8 cellular contexts compared by ENCODE assay signal in the genomic region with DNA sequence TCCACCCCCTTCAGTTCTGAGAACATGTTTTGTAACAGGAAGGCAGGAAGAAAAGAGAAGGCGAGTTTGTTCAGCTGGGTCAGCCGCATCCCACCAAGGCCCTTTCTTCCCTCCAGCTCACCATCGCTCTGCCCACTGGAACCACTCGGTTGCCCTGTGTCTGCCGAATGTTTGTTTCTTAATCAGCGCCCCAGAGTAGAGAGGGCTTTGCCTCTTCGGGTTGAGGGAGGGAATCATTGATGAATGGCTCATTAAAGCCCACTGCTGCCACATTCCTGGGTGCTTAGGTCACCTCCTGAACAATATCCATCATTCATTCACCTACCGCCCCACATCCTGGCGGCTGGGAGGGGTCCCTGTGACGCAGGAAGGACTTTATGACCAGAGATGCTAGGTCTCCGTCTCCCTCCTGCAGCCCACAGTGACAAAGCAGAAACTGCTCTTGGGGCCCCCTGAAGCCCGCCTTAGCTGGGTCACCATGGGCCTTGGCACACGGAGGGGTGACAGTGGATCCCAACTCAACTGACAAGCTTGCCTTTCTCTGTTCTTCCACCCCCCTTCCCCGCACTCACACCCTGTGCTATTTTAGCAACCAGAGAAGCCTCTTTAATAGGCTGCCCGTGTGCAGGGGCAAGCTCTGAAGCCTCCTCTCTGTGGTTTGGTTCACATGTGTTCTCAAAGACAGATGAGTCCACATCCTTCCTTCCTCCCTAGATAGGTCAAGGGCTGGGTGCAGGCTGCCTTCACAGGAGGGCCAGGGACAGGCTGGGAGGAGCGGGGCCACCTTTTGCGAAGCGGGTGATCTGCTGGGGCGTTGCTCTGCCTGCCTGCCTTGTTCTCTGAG. TPM values are rescaled to one million over a fixed set of nuclear protein-coding genes. Genes with fewer than 3 reads are reported as not detected.
DNase-seq lines count a peak whose midpoint lies in the region; ATAC-seq, FAIRE-seq and TF ChIP-seq lines count a peak whose summit lies in the region.

No MANE protein-coding gene starts in this region.

- CTCF ChIA-PET in HepG2 (lab: Yijun Ruan, JAX; ENCODE audit: low intra/inter-chr PET ratio, low total read pairs), result no interaction called here

- no peak for FAIRE-seq in HepG2 (lab: Jason Lieb, UNC)

- peak; percentile 97 for DNase-seq in 8988T
- peak; percentile 95 for DNase-seq in SJSA1 (ENCODE audit: low read depth in 1 of 2, low spot score in 2 of 2)
- no peak for DNase-seq in chondrocyte (ENCODE audit: low spot score)
- peak; percentile 81 for DNase-seq in HepG2 (ENCODE audit: low spot score)
- no peak for DNase-seq in thoracic aorta (ENCODE audit: low spot score)
- no peak for DNase-seq in GM19240 (ENCODE audit: insufficient read length, low spot score)

- POLR2A ChIA-PET in HepG2 (lab: Yijun Ruan, JAX), result interaction anchor here (0.7 to 3.0 kb wide), 4 partner anchors 8 to 138 kb away, joined by 3 to 9 read pairs (median 5); a partner anchor contains a TSS

- peak overlapping the region; percentile 10; the same call in 1 of the 2 replicates for H3K4me2 ChIP-seq in HepG2 (ENCODE audit: low read depth, low read length)

- no peaks in the 10 kb centered on the region for H3K27me3 Mint-ChIP-seq in chondrocyte (ENCODE audit: low read depth)

- peaks cover 93% of the 10 kb centered on the region for H3K4me1 Mint-ChIP-seq in chondrocyte (ENCODE audit: low read depth)

- ATAC-seq in GM21447 (IDR thresholded peaks at IDR 0.05; ENCODE audit: unreplicated experiment) (peak; percentile 71), HepG2 (peak; percentile 14; the same call in 2 of the 3 replicates), thoracic aorta (ENCODE audit: insufficient number of reproducible peaks, low FRiP score, low read depth) (no peak), GM18858 (IDR thresholded peaks at IDR 0.05; ENCODE audit: unreplicated experiment) (no peak)

- no peaks in the 10 kb centered on the region for H3K9me3 Mint-ChIP-seq in chondrocyte (ENCODE audit: low read depth)

- peaks cover 95% of the 10 kb centered on the region for H3K79me2 ChIP-seq in HepG2 (ENCODE audit: insufficient read depth, low read length)

- in situ Hi-C loops in HepG2 (cut with HindIII; ENCODE audit: extremely low pct_ligation_motif_present, low pct_unique_long_range_greater_than_20kb), result no loop called here

- no peaks in the 10 kb centered on the region for H3K9me3 ChIP-seq in SJSA1 (replicated peaks)
- no peaks in the 10 kb centered on the region for H3K9me3 ChIP-seq in HepG2 (ENCODE audit: low read length)
- H3K9me3 ChIP-seq in thoracic aorta, result no peaks in the 10 kb centered on the region

- intact Hi-C loops in HepG2 (cut with micrococcal nuclease; ENCODE audit: unreplicated experiment), result no loop called here

- no peak for TF ChIP-seq POLR2A in HepG2 (IDR thresholded peaks at IDR 0.05; ENCODE audit: insufficient read depth in 1 of 2, low read depth in 2 of 2, low read length in 2 of 2)

- peak overlapping the region; percentile 98 for H3K27ac ChIP-seq in SJSA1
- peak overlapping the region; percentile 64 for H3K27ac ChIP-seq in HepG2 (ENCODE audit: extremely low read length, insufficient read depth, low read length)
- peak overlapping the region; percentile 97 to 100 for H3K27ac ChIP-seq in thoracic aorta

- TF ChIP-seq CTCF in chondrocyte (IDR thresholded peaks at IDR 0.05) (no peak), HepG2 (CRISPR knock-in tag; IDR thresholded peaks at IDR 0.05) (no peak), thoracic aorta (IDR thresholded peaks at IDR 0.05) (no peak)

- peak overlapping the region; percentile 25 for H3K4me3 Mint-ChIP-seq in chondrocyte (ENCODE audit: unreplicated experiment)

- H3K9ac ChIP-seq in HepG2 (ENCODE audit: insufficient read depth, low read depth, low read length), result peak overlapping the region; percentile 42; the same call in 1 of the 2 replicates

- peak overlapping the region; percentile 11 for H3K4me3 ChIP-seq in SJSA1
- H3K4me3 ChIP-seq in HepG2 (replicated peaks in 1 of 3; ENCODE audit: insufficient read depth in 1 of 3, low read depth in 2 of 3, low read length in 3 of 3), result no peak overlapping the region
- peak overlapping the region; percentile 52 for H3K4me3 ChIP-seq in thoracic aorta

- peaks cover 19% of the 10 kb centered on the region for H3K36me3 Mint-ChIP-seq in chondrocyte (ENCODE audit: low read depth)

- no TSS peak for BruUV-seq in HepG2 (replicated peaks; lab: Mats Ljungman, UMichigan)

- no peaks in the 10 kb centered on the region for H3K27me3 ChIP-seq in SJSA1 (replicated peaks)
- no peaks in the 10 kb centered on the region for H3K27me3 ChIP-seq in HepG2 (ENCODE audit: control insufficient read depth in 1 of 2, insufficient read depth in 2 of 2, low read length in 2 of 2)
- no peaks in the 10 kb centered on the region for H3K27me3 ChIP-seq in thoracic aorta (replicated peaks; ENCODE audit: insufficient read depth)

- TF ChIP-seq EP300 in HepG2 (IDR thresholded peaks at IDR 0.05; ENCODE audit: low read depth in 2 of 2, low read length in 2 of 2), result no peak
- no peak for TF ChIP-seq EP300 in HepG2 (CRISPR knock-in tag; IDR thresholded peaks at IDR 0.05; ENCODE audit: borderline replicate concordance)

- peak overlapping the region; percentile 96 for H3K27ac Mint-ChIP-seq in chondrocyte (ENCODE audit: unreplicated experiment)

- H3K4me1 ChIP-seq in SJSA1 (replicated peaks) (peaks cover 64% of the 10 kb centered on the region), HepG2 (ENCODE audit: insufficient read depth, low read length) (peaks cover 100% of the 10 kb centered on the region), thoracic aorta (ENCODE audit: control insufficient read depth in 1 of 2, low read depth in 2 of 2) (peaks cover 72 to 96% of the 10 kb centered on the region in 2 donors)

- peaks cover 14% of the 10 kb centered on the region; the same call in 1 of the 2 replicates for H4K20me1 ChIP-seq in HepG2 (ENCODE audit: insufficient read depth, low read length)

- no peak overlapping the region for H2AFZ ChIP-seq in HepG2 (ENCODE audit: low read length)

- peaks cover 80% of the 10 kb centered on the region for H3K36me3 ChIP-seq in SJSA1
- peaks cover 28 to 61% of the 10 kb centered on the region in 2 experiments for H3K36me3 ChIP-seq in HepG2 (replicated peaks in 1 of 2; ENCODE audit: control insufficient read depth in 1 of 2, insufficient read depth in 2 of 2, low read length in 2 of 2)
- peaks cover 4% of the 10 kb centered on the region for H3K36me3 ChIP-seq in thoracic aorta

- no peak for TF ChIP-seq RAD21 in HepG2 (CRISPR knock-in tag; IDR thresholded peaks at IDR 0.05)

- 73% methylated on average over 19 of the region's 19 CpGs for WGBS in HepG2 (ENCODE audit: low lambda C conversion rate)

RNA-seq across cellular contexts. Expression of a gene that starts 46.2 kb away (rescaled TPM):
- total RNA-seq in SJSA1 (2014; rRNA removed; shearing (Covaris generic)), result 193 and 399 TPM in 2 replicates
- 641 to 921 TPM (median 917 TPM) in 3 replicates for total RNA-seq in chondrocyte
- 167 and 192 TPM in 2 replicates for total RNA-seq in HepG2 (2016; rRNA removed; fragmentation: Illumina TruSeq; extraction: Trizol)
- total RNA-seq in HepG2 (2016; cell fraction: cytosol; rRNA removed; fragmentation: Illumina TruSeq; extraction: Trizol; ENCODE audit: low read depth), result 13.8 and 15.0 TPM in 2 replicates
- total RNA-seq in HepG2 (2016; cell fraction: insoluble cytoplasmic fraction; rRNA removed; fragmentation: Illumina TruSeq; extraction: Trizol), result 122 and 176 TPM in 2 replicates
- 28.6 and 34.1 TPM in 2 replicates for total RNA-seq in HepG2 (2016; cell fraction: membrane; rRNA removed; fragmentation: Illumina TruSeq; extraction: Trizol)
- total RNA-seq in HepG2 (2016; cell fraction: nucleus; rRNA removed; fragmentation: Illumina TruSeq; extraction: Trizol), result 148 and 165 TPM in 2 replicates
- 171 and 223 TPM in 2 replicates for polyA plus RNA-seq in HepG2 (2011; rRNA removed)
- polyA plus RNA-seq in HepG2 (2011; cell fraction: cytosol; rRNA removed), result 82.2 and 91.7 TPM in 2 replicates
- polyA plus RNA-seq in HepG2 (2011; cell fraction: nucleus; rRNA removed), result 437 and 620 TPM in 2 replicates
- 222 and 260 TPM in 2 replicates for polyA plus RNA-seq in HepG2 (2012)
- polyA plus RNA-seq in HepG2 (2016; cell fraction: cytosol; fragmentation: Illumina TruSeq; extraction: Trizol; ENCODE audit: low read depth), result 5.8 and 8.5 TPM in 2 replicates
- 192 and 256 TPM in 2 replicates for polyA plus RNA-seq in HepG2 (2016; cell fraction: insoluble cytoplasmic fraction; fragmentation: Illumina TruSeq; extraction: Trizol; ENCODE audit: low read depth)
- polyA plus RNA-seq in HepG2 (2016; cell fraction: membrane; fragmentation: Illumina TruSeq; extraction: Trizol; ENCODE audit: low read depth), result 20.9 and 27.6 TPM in 2 replicates
- 435 and 441 TPM in 2 replicates for polyA plus RNA-seq in HepG2 (2016; cell fraction: nucleus; fragmentation: Illumina TruSeq; extraction: Trizol; ENCODE audit: insufficient read depth, low read depth)
- polyA minus RNA-seq in HepG2 (2011; rRNA and poly(A)+ RNA removed; ENCODE audit: low replicate concordance), result 172 and 192 TPM in 2 replicates
- polyA minus RNA-seq in HepG2 (2011; cell fraction: cytosol; rRNA and poly(A)+ RNA removed), result 86.2 and 95.5 TPM in 2 replicates
- polyA minus RNA-seq in HepG2 (2011; cell fraction: nucleus; rRNA and poly(A)+ RNA removed), result 73.1 and 75.2 TPM in 2 replicates
- total RNA-seq in thoracic aorta, result 1,000 to 10,000 TPM in 1 of 2 donors, 100 to 1,000 TPM in 1; 668 to 1,387 TPM

RNA-seq across cellular contexts. Expression of a gene that starts 50.7 kb away (rescaled TPM):
- not detected in 2 replicates for total RNA-seq in SJSA1 (2014; rRNA removed; shearing (Covaris generic))
- 0.40 to 0.44 TPM (median 0.44 TPM) in 3 replicates for total RNA-seq in chondrocyte
- 0.62 and 1.6 TPM in 2 replicates for total RNA-seq in HepG2 (2016; rRNA removed; fragmentation: Illumina TruSeq; extraction: Trizol)
- 1.0 and 1.2 TPM in 2 replicates for total RNA-seq in HepG2 (2016; cell fraction: cytosol; rRNA removed; fragmentation: Illumina TruSeq; extraction: Trizol; ENCODE audit: low read depth)
- total RNA-seq in HepG2 (2016; cell fraction: insoluble cytoplasmic fraction; rRNA removed; fragmentation: Illumina TruSeq; extraction: Trizol), result 0.30 and 1.3 TPM in 2 replicates
- total RNA-seq in HepG2 (2016; cell fraction: membrane; rRNA removed; fragmentation: Illumina TruSeq; extraction: Trizol), result 0.49 and 0.59 TPM in 2 replicates
- 2.3 and 2.9 TPM in 2 replicates for total RNA-seq in HepG2 (2016; cell fraction: nucleus; rRNA removed; fragmentation: Illumina TruSeq; extraction: Trizol)
- polyA plus RNA-seq in HepG2 (2011; rRNA removed), result 13.6 and 20.4 TPM in 2 replicates
- polyA plus RNA-seq in HepG2 (2011; cell fraction: cytosol; rRNA removed), result 3.4 and 3.8 TPM in 2 replicates
- 230 and 249 TPM in 2 replicates for polyA plus RNA-seq in HepG2 (2011; cell fraction: nucleus; rRNA removed)
- polyA plus RNA-seq in HepG2 (2012), result 8.4 and 11.4 TPM in 2 replicates
- polyA plus RNA-seq in HepG2 (2016; cell fraction: cytosol; fragmentation: Illumina TruSeq; extraction: Trizol; ENCODE audit: low read depth), result 0.35 and 0.73 TPM in 2 replicates
- polyA plus RNA-seq in HepG2 (2016; cell fraction: insoluble cytoplasmic fraction; fragmentation: Illumina TruSeq; extraction: Trizol; ENCODE audit: low read depth), result 0.66 and 0.96 TPM in 2 replicates
- polyA plus RNA-seq in HepG2 (2016; cell fraction: membrane; fragmentation: Illumina TruSeq; extraction: Trizol; ENCODE audit: low read depth), result 0.66 and 0.81 TPM in 2 replicates
- 16.2 and 18.9 TPM in 2 replicates for polyA plus RNA-seq in HepG2 (2016; cell fraction: nucleus; fragmentation: Illumina TruSeq; extraction: Trizol; ENCODE audit: insufficient read depth, low read depth)
- 4.4 TPM in 1 of 2 replicates, not detected in the other for polyA minus RNA-seq in HepG2 (2011; rRNA and poly(A)+ RNA removed; ENCODE audit: low replicate concordance)
- 0.69 and 2.0 TPM in 2 replicates for polyA minus RNA-seq in HepG2 (2011; cell fraction: cytosol; rRNA and poly(A)+ RNA removed)
- 10.0 and 11.6 TPM in 2 replicates for polyA minus RNA-seq in HepG2 (2011; cell fraction: nucleus; rRNA and poly(A)+ RNA removed)
- 1 to 10 TPM in 1 of 2 donors, under 1 TPM in 1; 0.81 to 2.1 TPM for total RNA-seq in thoracic aorta

Comparison
In these comparisons a context has a peak if more than half of its experiments do, and no peak if none do; other contexts are left out.
1. DNase-seq: peak in 8988T (single experiment), SJSA1 (2 of 2) and HepG2 (single experiment); none in chondrocyte (single experiment), thoracic aorta (single experiment) and GM19240 (single experiment).
2. ATAC-seq: peak in GM21447 (single experiment) and HepG2 (single experiment); none in thoracic aorta (single experiment) and GM18858 (single experiment).
3. H3K4me3 ChIP-seq: peak in SJSA1 (single experiment) and thoracic aorta (single experiment); none in HepG2 (0 of 3).
4. Peak in every context shown above with its lines, with median percentiles within 50 percentile points of each other: H3K27ac ChIP-seq.